ENCODE assay signal across 8 cellular contexts in the genomic region with DNA sequence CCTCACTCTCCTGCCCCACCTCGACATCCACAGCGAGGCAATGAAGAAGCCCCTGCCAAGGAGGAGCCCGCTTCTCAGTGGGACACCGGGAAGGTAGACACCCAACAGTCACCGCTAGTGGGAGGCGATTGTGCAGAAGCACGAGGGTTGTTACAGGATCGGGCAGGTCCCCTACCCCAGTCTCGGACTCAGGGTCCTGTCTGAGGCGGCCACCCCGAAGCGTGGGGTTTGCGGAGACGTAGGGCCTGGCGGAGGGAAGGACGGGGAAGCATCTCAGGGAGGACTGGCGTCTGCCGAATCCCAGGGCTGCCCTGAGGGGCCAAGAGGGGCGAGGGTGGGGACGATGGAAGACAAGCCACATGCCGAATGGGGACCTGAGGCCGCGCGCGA.
DNase-seq lines count a peak whose midpoint lies in the region; ATAC-seq, FAIRE-seq and TF ChIP-seq lines count a peak whose summit lies in the region.
"Not testable (repeated sequence)": the region's sequence is repeated elsewhere in the genome, so short reads cannot be mapped to it uniquely, and the experiment has no call there.

No MANE protein-coding gene starts in this region.

- POLR2A ChIA-PET in GM12878 (lab: Charles Lee); naive thymus-derived CD8-positive, alpha-beta T cell (lab: Charles Lee): not testable (repeated sequence)

- TF ChIP-seq CTCF in GM12878 (IDR thresholded peaks at IDR 0.05 in 2 of 3, conservative IDR thresholded peaks at IDR 0.05 in 1 of 3; ENCODE audit: control insufficient read depth in 2 of 3, extremely low read depth in 1 of 3, insufficient read depth in 1 of 3, low read depth in 3 of 3, low read length in 3 of 3); heart left ventricle (IDR thresholded peaks at IDR 0.05): not testable (repeated sequence)

- not testable (repeated sequence) for H3K36me3 ChIP-seq in ES-I3 (ENCODE audit: insufficient read depth, low read length); SK-N-MC (ENCODE audit: insufficient read depth, low read length); GM12878 (ENCODE audit: control insufficient read depth in 2 of 2, insufficient read depth in 2 of 2, low read length in 1 of 2); heart left ventricle

- not testable (repeated sequence) for H4K20me1 ChIP-seq in GM12878 (ENCODE audit: control insufficient read depth, insufficient read depth)

- BruUV-seq in GM12878 (replicated peaks; lab: Mats Ljungman, UMichigan) = TSS peak; percentile 73

- RAD21 ChIA-PET in GM12878 (lab: Charles Lee; ENCODE audit: unreplicated experiment) = not testable (repeated sequence)

- H3K9ac ChIP-seq in ES-I3 (ENCODE audit: low read depth, low read length) (peak overlapping the region; percentile 75; the same call in 1 of the 2 replicates), SK-N-MC (ENCODE audit: insufficient read length) (peak overlapping the region; percentile 60), GM12878 (ENCODE audit: control insufficient read depth, insufficient read depth, low read length) (peak overlapping the region; percentile 78)

- H3K4me2 ChIP-seq in GM12878 (ENCODE audit: control insufficient read depth, insufficient read depth) = not testable (repeated sequence)

- peaks cover 0 to 16% (median 0%) of the 10 kb centered on the region in 3 donors for H3K36me3 Mint-ChIP-seq in naive thymus-derived CD8-positive, alpha-beta T cell

- H3K4me1 ChIP-seq in ES-I3 (ENCODE audit: insufficient read depth, low read length); GM12878 (ENCODE audit: control insufficient read depth, insufficient read depth, low read length): not testable (repeated sequence)
- peaks cover 0 to 46% (median 10%) of the 10 kb centered on the region in 12 donors for H3K4me1 ChIP-seq in heart left ventricle

- not testable (repeated sequence) for DNase-seq in SK-N-MC (ENCODE audit: low read depth, low spot score); GM12878 (ENCODE audit: low read depth, low spot score); heart left ventricle; substantia nigra (lab: John Stamatoyannopoulos, UW)
- DNase-seq in naive thymus-derived CD8-positive, alpha-beta T cell = peak in 2 of 10 donors; percentile 25 to 34

- not testable (repeated sequence) for TF ChIP-seq RAD21 in GM12878 (IDR thresholded peaks at IDR 0.05; ENCODE audit: insufficient read depth, low read depth, low read length)

- not testable (repeated sequence) for TF ChIP-seq POLR2A in GM12878 (IDR thresholded peaks at IDR 0.05; ENCODE audit: low read depth, low read length); heart left ventricle (IDR thresholded peaks at IDR 0.05)

- H3K9me3 ChIP-seq in ES-I3 (ENCODE audit: control insufficient read depth, insufficient read depth, low read length); SK-N-MC (ENCODE audit: low read depth, low read length); GM12878 (replicated peaks; ENCODE audit: control insufficient read depth, insufficient read depth, low read length); heart left ventricle: not testable (repeated sequence)

- peak overlapping the region; percentile 88 to 97 (median 92) for H3K4me3 Mint-ChIP-seq in naive thymus-derived CD8-positive, alpha-beta T cell

- in situ Hi-C loops in GM12878 (cut with MboI) = not testable (repeated sequence)

- intact Hi-C loops in GM12878 (cut with micrococcal nuclease; ENCODE audit: unreplicated experiment); heart left ventricle (cut with DNase I): not testable (repeated sequence)

- not testable (repeated sequence) for TF ChIP-seq EP300 in GM12878 (IDR thresholded peaks at IDR 0.05; ENCODE audit: borderline replicate concordance in 1 of 2, control insufficient read depth in 1 of 2, low read depth in 2 of 2, low read length in 2 of 2)

- peaks cover 13% of the 10 kb centered on the region for H3K79me2 ChIP-seq in GM12878 (ENCODE audit: control insufficient read depth, insufficient read depth, low read length)

- not testable (repeated sequence) for H3K27ac ChIP-seq in SK-N-MC
- peak overlapping the region; percentile 80 for H3K27ac ChIP-seq in GM12878 (ENCODE audit: control insufficient read depth, insufficient read depth)
- H3K27ac ChIP-seq in heart left ventricle = peak overlapping the region; percentile 83 to 96 (median 92)
- peak overlapping the region; percentile 77 for H3K27ac ChIP-seq in substantia nigra (ENCODE audit: low read depth, low read length, poor library complexity, severe bottlenecking)

- not testable (repeated sequence) for H3K27me3 Mint-ChIP-seq in naive thymus-derived CD8-positive, alpha-beta T cell

- CTCF ChIA-PET in GM12878 (lab: Yijun Ruan, JAX) = not testable (repeated sequence)

- H3K4me1 Mint-ChIP-seq in naive thymus-derived CD8-positive, alpha-beta T cell = peaks cover 21 to 43% (median 37%) of the 10 kb centered on the region in 4 donors

- not testable (repeated sequence) for H2AFZ ChIP-seq in GM12878 (ENCODE audit: control insufficient read depth, low read depth, low read length)

- ATAC-seq in GM21786 (IDR thresholded peaks at IDR 0.05; ENCODE audit: unreplicated experiment) = peak; percentile 23
- peak; percentile 39 for ATAC-seq in HG03439 (IDR thresholded peaks at IDR 0.05; ENCODE audit: unreplicated experiment)
- peak; percentile 47 for ATAC-seq in GM12878
- ATAC-seq in heart left ventricle = peak in 1 of 4 donors; percentile 15
- peak; percentile 22 to 34 for ATAC-seq in naive thymus-derived CD8-positive, alpha-beta T cell

- H3K4me3 ChIP-seq in SK-N-MC (peak overlapping the region; percentile 83), GM12878 (peak overlapping the region; percentile 88), heart left ventricle (peak overlapping the region; percentile 42 to 78 (median 66))

- not testable (repeated sequence) for FAIRE-seq in GM12878 (lab: Jason Lieb, UNC)

- peak overlapping the region; percentile 88 to 98 (median 96) for H3K27ac Mint-ChIP-seq in naive thymus-derived CD8-positive, alpha-beta T cell

- 1% methylated on average over 10 of the region's 25 CpGs for WGBS in GM12878 (ENCODE audit: insufficient coverage, insufficient replicate concordance, low lambda C conversion rate, missing lambda C conversion rate)
- WGBS in heart left ventricle, 4 donors = 0 to 1% (median 0%) methylated on average over 6 to 23 of the region's 25 CpGs

- SMC1A ChIA-PET in GM12878 (lab: Charles Lee; ENCODE audit: uncharacterized antibody, unreplicated experiment) = not testable (repeated sequence)

- not testable (repeated sequence) for H3K9me3 Mint-ChIP-seq in naive thymus-derived CD8-positive, alpha-beta T cell

- H3K27me3 ChIP-seq in GM12878 (replicated peaks in 1 of 2; ENCODE audit: control insufficient read depth in 2 of 2, insufficient read depth in 2 of 2, low read length in 1 of 2); heart left ventricle: not testable (repeated sequence)
